ENCODE assay signal across 20 cellular contexts in the genomic region with DNA sequence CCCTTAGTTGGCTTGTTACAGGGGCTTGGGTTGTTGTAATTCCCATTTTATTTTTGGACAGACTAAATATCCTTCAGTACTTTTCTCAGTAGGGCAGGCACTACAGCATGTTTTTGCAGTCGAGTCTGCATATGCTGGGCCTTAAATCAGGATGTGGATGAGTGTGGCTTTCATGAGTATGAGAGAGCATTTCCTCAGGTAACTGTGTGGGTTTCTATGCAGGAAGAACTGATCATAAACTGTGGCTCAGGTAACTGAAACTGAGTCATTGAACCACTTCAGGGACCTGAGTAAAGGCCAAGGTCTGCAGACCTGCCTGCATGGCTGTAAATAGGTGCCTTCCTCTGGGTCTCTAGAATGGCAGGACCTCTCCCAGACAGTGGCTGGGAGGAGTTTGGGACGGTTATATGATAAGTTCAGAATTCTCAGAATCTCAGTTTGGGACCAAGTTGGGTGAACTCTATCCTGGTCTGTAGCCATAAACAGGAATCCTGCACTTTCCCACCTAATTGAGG.
DNase-seq lines count a peak whose midpoint lies in the region; ATAC-seq, FAIRE-seq and TF ChIP-seq lines count a peak whose summit lies in the region.
"Had no signal": no experiment of that assay in that cellular context is flagged by ENCODE, and none has a peak within 500 bp of the region (broad histone marks: within the 10 kb centered on the region; RNA-seq: fewer than 3 reads in every experiment).

No MANE protein-coding gene starts in this region.

- intact Hi-C loops in kidney (cut with DNase I) = no loop called here

- no peaks in the 10 kb centered on the region for H4K20me1 ChIP-seq in Loucy (ENCODE audit: insufficient read depth, low read length, poor library complexity, severe bottlenecking)
- H4K20me1 ChIP-seq: BLaER1 had no signal

- H3K4me3 Mint-ChIP-seq in activated naive CD8-positive, alpha-beta T cell = no peak overlapping the region
- no peak overlapping the region for H3K4me3 Mint-ChIP-seq in activated naive CD8-positive, alpha-beta T cell treated with anti-CD3 and anti-CD28 coated beads, Interleukin-2, amount 50 U/mL, for 24 hours
- peak overlapping the region; percentile 33 for H3K4me3 Mint-ChIP-seq in activated naive CD8-positive, alpha-beta T cell treated with anti-CD3 and anti-CD28 coated beads, Interleukin-2, amount 10 ng/mL, durations not matched to agents 7 days and 5 days
- H3K4me3 Mint-ChIP-seq in stimulated activated memory B cell treated with anti-CD40 and anti-IgM and Interleukin-4, amounts not matched to agents 10 μg/mL and 1 μg/mL and 100 μg/mL, for 72 hours = no peak overlapping the region
- H3K4me3 Mint-ChIP-seq: IgD-negative memory B cell had no signal

- H3K9ac ChIP-seq in Loucy (ENCODE audit: low read depth, low read length, poor library complexity, severe bottlenecking) (no peak overlapping the region), kidney (ENCODE audit: low read length in 2 of 2) (no peak overlapping the region)
- H3K9ac ChIP-seq: BLaER1 had no signal

- no peak for DNase-seq in activated naive CD8-positive, alpha-beta T cell treated with anti-CD3 and anti-CD28 coated beads, Interleukin-2, amount 50 U/mL, for 24 hours
- no peak for DNase-seq in activated naive CD8-positive, alpha-beta T cell treated with anti-CD3 and anti-CD28 coated beads, Interleukin-2, amount 10 ng/mL, durations not matched to agents 7 days and 5 days
- DNase-seq in NCI-H1930 (lab: John Stamatoyannopoulos, UW) = no peak
- DNase-seq in kidney = no peak
- DNase-seq: ACHN, EL, GF-D8, NCI-H1694, NCI-H2081 treated with DMSO at 0.1 percent for 48 hours, NCI-H2171 treated with DMSO at 0.1 percent for 48 hours, NCI-H446, NCI-H526, Right ventricle myocardium superior had no signal

- ATAC-seq in activated naive CD8-positive, alpha-beta T cell treated with anti-CD3 and anti-CD28 coated beads, Interleukin-2, amount 50 U/mL, for 24 hours = no peak
- peak; percentile 52 for ATAC-seq in activated naive CD8-positive, alpha-beta T cell treated with anti-CD3 and anti-CD28 coated beads, Interleukin-2, amount 10 ng/mL, durations not matched to agents 7 days and 5 days (ENCODE audit: low read depth)
- ATAC-seq in stimulated activated memory B cell treated with anti-CD40 and anti-IgM and Interleukin-4, amounts not matched to agents 10 μg/mL and 1 μg/mL and 100 μg/mL, for 72 hours = peak; percentile 36
- ATAC-seq in HG03342 (IDR thresholded peaks at IDR 0.05; ENCODE audit: unreplicated experiment) = no peak

- H3K4me2 ChIP-seq in Loucy (ENCODE audit: low read depth, low read length, poor library complexity, severe bottlenecking) = peak overlapping the region; percentile 32
- H3K4me2 ChIP-seq: BLaER1 had no signal

- no peaks in the 10 kb centered on the region for H3K9me3 Mint-ChIP-seq in activated naive CD8-positive, alpha-beta T cell (ENCODE audit: low read depth)
- peaks cover 3% of the 10 kb centered on the region for H3K9me3 Mint-ChIP-seq in activated naive CD8-positive, alpha-beta T cell treated with anti-CD3 and anti-CD28 coated beads, Interleukin-2, amount 50 U/mL, for 24 hours
- H3K9me3 Mint-ChIP-seq in activated naive CD8-positive, alpha-beta T cell treated with anti-CD3 and anti-CD28 coated beads, Interleukin-2, amount 10 ng/mL, durations not matched to agents 7 days and 5 days = peaks cover 4% of the 10 kb centered on the region
- no peaks in the 10 kb centered on the region for H3K9me3 Mint-ChIP-seq in stimulated activated memory B cell treated with anti-CD40 and anti-IgM and Interleukin-4, amounts not matched to agents 10 μg/mL and 1 μg/mL and 100 μg/mL, for 72 hours

- POLR2A ChIA-PET in activated naive CD8-positive, alpha-beta T cell treated with anti-CD3 and anti-CD28 coated beads, Interleukin-2, amount 10 ng/mL, durations not matched to agents 7 days and 5 days (lab: Charles Lee) = no interaction called here

- H3K4me3 ChIP-seq in Loucy (ENCODE audit: low read length, poor library complexity, severe bottlenecking) (no peak overlapping the region), kidney (ENCODE audit: low read length in 2 of 2) (no peak overlapping the region)
- H3K4me3 ChIP-seq: BLaER1 had no signal

- H3K4me1 Mint-ChIP-seq in activated naive CD8-positive, alpha-beta T cell (ENCODE audit: low read depth) = peaks cover 12% of the 10 kb centered on the region
- H3K4me1 Mint-ChIP-seq in activated naive CD8-positive, alpha-beta T cell treated with anti-CD3 and anti-CD28 coated beads, Interleukin-2, amount 50 U/mL, for 24 hours = peaks cover 4% of the 10 kb centered on the region
- peaks cover 9% of the 10 kb centered on the region for H3K4me1 Mint-ChIP-seq in activated naive CD8-positive, alpha-beta T cell treated with anti-CD3 and anti-CD28 coated beads, Interleukin-2, amount 10 ng/mL, durations not matched to agents 7 days and 5 days
- no peaks in the 10 kb centered on the region for H3K4me1 Mint-ChIP-seq in stimulated activated memory B cell treated with anti-CD40 and anti-IgM and Interleukin-4, amounts not matched to agents 10 μg/mL and 1 μg/mL and 100 μg/mL, for 72 hours

- no peak overlapping the region for H2AFZ ChIP-seq in Loucy (ENCODE audit: low read length)

- H3K4me1 ChIP-seq in Loucy (ENCODE audit: insufficient read depth, low read length, poor library complexity, severe bottlenecking) (peaks cover 7% of the 10 kb centered on the region), kidney (ENCODE audit: control insufficient read depth in 1 of 2, insufficient read depth in 1 of 2, low read depth in 1 of 2, low read length in 2 of 2) (no peaks in the 10 kb centered on the region)
- H3K4me1 ChIP-seq: BLaER1 had no signal

- H3K27me3 Mint-ChIP-seq in activated naive CD8-positive, alpha-beta T cell = peaks cover 1% of the 10 kb centered on the region
- no peaks in the 10 kb centered on the region for H3K27me3 Mint-ChIP-seq in activated naive CD8-positive, alpha-beta T cell treated with anti-CD3 and anti-CD28 coated beads, Interleukin-2, amount 50 U/mL, for 24 hours
- no peaks in the 10 kb centered on the region for H3K27me3 Mint-ChIP-seq in activated naive CD8-positive, alpha-beta T cell treated with anti-CD3 and anti-CD28 coated beads, Interleukin-2, amount 10 ng/mL, durations not matched to agents 7 days and 5 days
- no peaks in the 10 kb centered on the region for H3K27me3 Mint-ChIP-seq in stimulated activated memory B cell treated with anti-CD40 and anti-IgM and Interleukin-4, amounts not matched to agents 10 μg/mL and 1 μg/mL and 100 μg/mL, for 72 hours
- H3K27me3 Mint-ChIP-seq: IgD-negative memory B cell had no signal

- H3K9me3 ChIP-seq in Loucy (ENCODE audit: insufficient read depth, low read depth, low read length) (no peaks in the 10 kb centered on the region), kidney (ENCODE audit: control insufficient read depth in 1 of 2, low read length in 2 of 2) (no peaks in the 10 kb centered on the region)

- no peaks in the 10 kb centered on the region for H3K79me2 ChIP-seq in Loucy (ENCODE audit: insufficient read depth, low read length)

- no peaks in the 10 kb centered on the region for H3F3A ChIP-seq in Loucy (ENCODE audit: low read depth)

- H3K36me3 ChIP-seq in Loucy (ENCODE audit: insufficient read depth, low read length) (no peaks in the 10 kb centered on the region), kidney (ENCODE audit: control insufficient read depth in 1 of 2, insufficient read depth in 2 of 2, low read length in 2 of 2) (no peaks in the 10 kb centered on the region)
- H3K36me3 ChIP-seq: BLaER1 had no signal

- H3K9me2 ChIP-seq in Loucy (replicated peaks; ENCODE audit: low read depth, low read length) = no peaks in the 10 kb centered on the region

- FAIRE-seq in kidney (lab: Jason Lieb, UNC) = no peak
- FAIRE-seq: GM19239 had no signal

- no peak for TF ChIP-seq CTCF in Loucy (conservative IDR thresholded peaks at IDR 0.05; ENCODE audit: low read length)
- TF ChIP-seq CTCF in kidney (IDR thresholded peaks at IDR 0.05; ENCODE audit: borderline replicate concordance, extremely low read depth, insufficient read depth) = no peak

- H3K36me3 Mint-ChIP-seq in activated naive CD8-positive, alpha-beta T cell = no peaks in the 10 kb centered on the region
- H3K36me3 Mint-ChIP-seq in activated naive CD8-positive, alpha-beta T cell treated with anti-CD3 and anti-CD28 coated beads, Interleukin-2, amount 50 U/mL, for 24 hours (ENCODE audit: low read depth) = no peaks in the 10 kb centered on the region
- peaks cover 5% of the 10 kb centered on the region for H3K36me3 Mint-ChIP-seq in activated naive CD8-positive, alpha-beta T cell treated with anti-CD3 and anti-CD28 coated beads, Interleukin-2, amount 10 ng/mL, durations not matched to agents 7 days and 5 days
- no peaks in the 10 kb centered on the region for H3K36me3 Mint-ChIP-seq in stimulated activated memory B cell treated with anti-CD40 and anti-IgM and Interleukin-4, amounts not matched to agents 10 μg/mL and 1 μg/mL and 100 μg/mL, for 72 hours
- H3K36me3 Mint-ChIP-seq: IgD-negative memory B cell had no signal

- no peak overlapping the region for H3K27ac ChIP-seq in kidney (ENCODE audit: low read depth in 2 of 2, low read length in 2 of 2)
- H3K27ac ChIP-seq: BLaER1 had no signal

- H3K27me3 ChIP-seq in Loucy (ENCODE audit: insufficient read depth, low read length, poor library complexity, severe bottlenecking) = no peaks in the 10 kb centered on the region
- H3K27me3 ChIP-seq: BLaER1 had no signal

- H3K27ac Mint-ChIP-seq in activated naive CD8-positive, alpha-beta T cell = peak overlapping the region; percentile 35
- no peak overlapping the region for H3K27ac Mint-ChIP-seq in activated naive CD8-positive, alpha-beta T cell treated with anti-CD3 and anti-CD28 coated beads, Interleukin-2, amount 50 U/mL, for 24 hours
- peak overlapping the region; percentile 52 for H3K27ac Mint-ChIP-seq in activated naive CD8-positive, alpha-beta T cell treated with anti-CD3 and anti-CD28 coated beads, Interleukin-2, amount 10 ng/mL, durations not matched to agents 7 days and 5 days
- H3K27ac Mint-ChIP-seq in stimulated activated memory B cell treated with anti-CD40 and anti-IgM and Interleukin-4, amounts not matched to agents 10 μg/mL and 1 μg/mL and 100 μg/mL, for 72 hours = no peak overlapping the region

Comparison
In these comparisons a context has a peak if more than half of its experiments do, and no peak if none do; other contexts are left out.
1. H3K27ac Mint-ChIP-seq: peak in activated naive CD8-positive, alpha-beta T cell (single experiment) and activated naive CD8-positive, alpha-beta T cell treated with anti-CD3 and anti-CD28 coated beads, Interleukin-2, amount 10 ng/mL, durations not matched to agents 7 days and 5 days (single experiment); none in activated naive CD8-positive, alpha-beta T cell treated with anti-CD3 and anti-CD28 coated beads, Interleukin-2, amount 50 U/mL, for 24 hours (single experiment) and stimulated activated memory B cell treated with anti-CD40 and anti-IgM and Interleukin-4, amounts not matched to agents 10 μg/mL and 1 μg/mL and 100 μg/mL, for 72 hours (single experiment).
2. ATAC-seq: peak in activated naive CD8-positive, alpha-beta T cell treated with anti-CD3 and anti-CD28 coated beads, Interleukin-2, amount 10 ng/mL, durations not matched to agents 7 days and 5 days (single experiment) and stimulated activated memory B cell treated with anti-CD40 and anti-IgM and Interleukin-4, amounts not matched to agents 10 μg/mL and 1 μg/mL and 100 μg/mL, for 72 hours (single experiment); none in activated naive CD8-positive, alpha-beta T cell treated with anti-CD3 and anti-CD28 coated beads, Interleukin-2, amount 50 U/mL, for 24 hours (single experiment) and HG03342 (single experiment).